30 cellular contexts compared by ENCODE assay signal in genomic region chr5:76169536-76169935, GRCh38.
"Had no signal": no experiment of that assay in that cellular context is flagged by ENCODE, and none has a peak within 500 bp of the region (broad histone marks: within the 10 kb centered on the region; RNA-seq: fewer than 3 reads in every experiment).

No MANE protein-coding gene starts in this region.

- H3K4me1 ChIP-seq: adrenal gland, body of pancreas, breast epithelium, Peyer's patch had no signal

- H3K4me2 ChIP-seq: KMS-11 had no signal

- H3K36me3 Mint-ChIP-seq: activated CD4-positive, alpha-beta memory T cell treated with anti-CD3 and anti-CD28 coated beads for 36 hours had no signal

- ATAC-seq: activated naive CD4-positive, alpha-beta T cell treated with anti-CD3 and anti-CD28 coated beads, Interleukin-2, amount 50 U/mL, for 72 hours; activated T-cell treated with anti-CD3 and anti-CD28 coated beads, Interleukin-2, amount 50 U/mL, for 4 hours; body of pancreas; PC-3 had no signal

- H3K27me3 ChIP-seq: adrenal gland, body of pancreas, breast epithelium, Peyer's patch, SJSA1 had no signal

- H3K27ac ChIP-seq: adrenal gland, body of pancreas, breast epithelium, KMS-11, Peyer's patch, SJSA1 had no signal

- H3K4me3 Mint-ChIP-seq: activated CD4-positive, alpha-beta memory T cell treated with anti-CD3 and anti-CD28 coated beads for 36 hours; activated naive CD4-positive, alpha-beta T cell treated with anti-CD3 and anti-CD28 coated beads for 36 hours; activated T-cell treated with anti-CD3 and anti-CD28 coated beads, Interleukin-2, amount 50 U/mL, for 4 hours; activated T-helper 1 cell treated with anti-CD3 and anti-CD28 coated beads, Interleukin-12 subunit alpha, Interleukin-12 subunit beta, Interleukin-2, Interleukin-4 antibody, amounts not matched to agents 30 ng/mL and 10 ng/mL and 1 ng/mL, durations not matched to agents 14 hours and 24 hours and 36 hours had no signal

- H3K36me3 ChIP-seq: adrenal gland, breast epithelium, Peyer's patch, SJSA1 had no signal

- H3K9ac ChIP-seq: KMS-11 had no signal

- H3K27ac Mint-ChIP-seq: activated CD4-positive, alpha-beta memory T cell treated with anti-CD3 and anti-CD28 coated beads for 36 hours; activated naive CD4-positive, alpha-beta T cell treated with anti-CD3 and anti-CD28 coated beads for 36 hours; activated naive CD4-positive, alpha-beta T cell treated with anti-CD3 and anti-CD28 coated beads, Interleukin-2, amount 50 U/mL, for 72 hours; activated T-helper 1 cell treated with anti-CD3 and anti-CD28 coated beads, Interleukin-12 subunit alpha, Interleukin-12 subunit beta, Interleukin-2, Interleukin-4 antibody, amounts not matched to agents 30 ng/mL and 10 ng/mL and 1 ng/mL, durations not matched to agents 14 hours and 24 hours and 36 hours had no signal

- H3K9me3 ChIP-seq: adrenal gland, body of pancreas, breast epithelium, Peyer's patch, SJSA1 had no signal

- H3K4me3 ChIP-seq: adrenal gland, body of pancreas, breast epithelium, Peyer's patch, SJSA1 had no signal

- DNase-seq: activated CD4-positive, alpha-beta memory T cell treated with anti-CD3 and anti-CD28 coated beads for 36 hours; activated CD4-positive, alpha-beta T cell treated with anti-CD3 and anti-CD28 coated beads, Interleukin-2, amount 50 U/mL, for 1 hour; activated CD8-positive, alpha-beta memory T cell treated with anti-CD3 and anti-CD28 coated beads, Interleukin-2, amount 50 U/mL, for 4 hours; activated gamma-delta T cell treated with Interleukin-2 at 50 U/mL for 16 hours; activated naive CD4-positive, alpha-beta T cell treated with anti-CD3 and anti-CD28 coated beads for 36 hours; activated T-cell treated with anti-CD3 and anti-CD28 coated beads for 4 hours; activated T-cell treated with anti-CD3 and anti-CD28 coated beads, Interleukin-2, amount 50 U/mL, for 4 hours; adrenal gland; body of pancreas; NCI-H1105; NCI-H1417 treated with DMSO at 0.1 percent for 48 hours; NCI-H187 treated with DMSO at 0.1 percent for 48 hours; NCI-H2081 treated with DMSO at 0.1 percent for 48 hours; NCI-H226; NCI-H446 treated with DMSO at 0.1 percent for 48 hours; NCI-H524; NCI-H69; NK-92 treated with Interleukin-12 subunit alpha and Interleukin-12 subunit beta, amount 100 ng/mL, for 24 hours; PC-3; Peyer's patch; RPMI8226; SHP77 treated with DMSO at 0.1 percent for 48 hours; SW 1271; T-helper 1 cell; T1000 had no signal

- H3K9me3 Mint-ChIP-seq: activated naive CD4-positive, alpha-beta T cell treated with anti-CD3 and anti-CD28 coated beads for 36 hours had no signal
